ENCODE assay signal across 15 cellular contexts in genomic region chr4:3636628-3637320, GRCh38.
"Had no signal": no experiment of that assay in that cellular context is flagged by ENCODE, and none has a peak within 500 bp of the region (broad histone marks: within the 10 kb centered on the region; RNA-seq: fewer than 3 reads in every experiment).

No MANE protein-coding gene starts in this region.

- H3K27me3 ChIP-seq: foreskin keratinocyte, hepatocyte, ovary, tibial artery had no signal

- H3K4me3 Mint-ChIP-seq: dendritic cell treated with granulocyte-macrophage colony-stimulating factor and Interleukin-4, amounts not matched to agents 40 ng/mL and 50 ng/mL, for 4 days; effector memory CD8-positive, alpha-beta T cell; naive thymus-derived CD4-positive, alpha-beta T cell had no signal

- H2AFZ ChIP-seq: hepatocyte had no signal

- DNase-seq: effector memory CD8-positive, alpha-beta T cell; esophagus squamous epithelium; foreskin keratinocyte; kidney glomerular epithelial cell; mammary epithelial cell; naive thymus-derived CD4-positive, alpha-beta T cell; ovary; stimulated activated CD4-positive, alpha-beta T cell treated with anti-CD3 and anti-CD28 coated beads, Interleukin-2, amount 100 ng/mL, for 48 hours; stimulated activated naive CD8-positive, alpha-beta T cell treated with anti-CD3 and anti-CD28 coated beads, Interleukin-15, Interleukin-2, amounts not matched to agents 100 U/mL and 50 U/mL, for 24 hours; tibial artery had no signal

- H3K4me2 ChIP-seq: hepatocyte had no signal

- H3K27ac Mint-ChIP-seq: dendritic cell treated with granulocyte-macrophage colony-stimulating factor and Interleukin-4, amounts not matched to agents 40 ng/mL and 50 ng/mL, for 4 days; effector memory CD8-positive, alpha-beta T cell; naive thymus-derived CD4-positive, alpha-beta T cell had no signal

- H3K4me1 Mint-ChIP-seq: naive thymus-derived CD4-positive, alpha-beta T cell had no signal

- H3K9me3 ChIP-seq: esophagus squamous epithelium, ovary, suprapubic skin, tibial artery had no signal

- H3K4me1 ChIP-seq: esophagus squamous epithelium, foreskin keratinocyte, suprapubic skin had no signal

- H3K27ac ChIP-seq: epithelial cell of prostate, esophagus squamous epithelium, foreskin keratinocyte, hepatocyte, ovary, suprapubic skin had no signal

- H3K9me3 Mint-ChIP-seq: dendritic cell treated with granulocyte-macrophage colony-stimulating factor and Interleukin-4, amounts not matched to agents 40 ng/mL and 50 ng/mL, for 4 days; effector memory CD8-positive, alpha-beta T cell had no signal

- H3K36me3 ChIP-seq: esophagus squamous epithelium, ovary, suprapubic skin, tibial artery had no signal

- H3K4me3 ChIP-seq: esophagus squamous epithelium, hepatocyte, ovary, suprapubic skin, tibial artery had no signal

- ATAC-seq: effector memory CD8-positive, alpha-beta T cell; foreskin keratinocyte; naive thymus-derived CD4-positive, alpha-beta T cell; right cardiac atrium; stimulated activated naive CD8-positive, alpha-beta T cell treated with anti-CD3 and anti-CD28 coated beads, Interleukin-15, Interleukin-2, amounts not matched to agents 100 U/mL and 50 U/mL, for 24 hours had no signal
